Comparison of ENCODE assay signal across 10 cellular contexts in genomic region chr3:47799733-47800132, GRCh38. TPM values are rescaled to one million over a fixed set of nuclear protein-coding genes. Genes with fewer than 3 reads are reported as not detected.
DNase-seq lines count a peak whose midpoint lies in the region; ATAC-seq and TF ChIP-seq lines count a peak whose summit lies in the region.
"Had no signal": no experiment of that assay in that cellular context is flagged by ENCODE, and none has a peak within 500 bp of the region (broad histone marks: within the 10 kb centered on the region; RNA-seq: fewer than 3 reads in every experiment).

No MANE protein-coding gene starts in this region.

- H3K36me3 ChIP-seq in KMS-11 (ENCODE audit: insufficient read depth) (no peaks in the 10 kb centered on the region), tibial artery (no peaks in the 10 kb centered on the region)

- no peak overlapping the region for H2AFZ ChIP-seq in KMS-11 (ENCODE audit: low read depth)

- ATAC-seq in HG02642 (IDR thresholded peaks at IDR 0.05; ENCODE audit: poor library complexity, unreplicated experiment), result no peak
- ATAC-seq in activated T-helper 17 cell treated with anti-CD3 and anti-CD28 coated beads, Interleukin-2, amount 50 U/mL, for 72 hours (replicated peaks), result no peak

- H3K4me1 Mint-ChIP-seq in osteocyte (ENCODE audit: unreplicated experiment), result peaks cover 21% of the 10 kb centered on the region
- peaks cover 9% of the 10 kb centered on the region for H3K4me1 Mint-ChIP-seq in activated T-helper 17 cell treated with anti-CD3 and anti-CD28 coated beads, Interleukin-2, amount 50 U/mL, for 72 hours

- H3K27ac ChIP-seq in KMS-11 (no peak overlapping the region), tibial artery (no peak overlapping the region)

- no peak overlapping the region for H3K9ac ChIP-seq in KMS-11

- TF ChIP-seq CTCF in KMS-11 (conservative IDR thresholded peaks at IDR 0.05; ENCODE audit: low read depth, low read length), result peak; percentile 32; the same call in 1 of the 2 replicates
- peak; percentile 42 for TF ChIP-seq CTCF in osteocyte (IDR thresholded peaks at IDR 0.05)
- no peak for TF ChIP-seq CTCF in tibial artery (IDR thresholded peaks at IDR 0.05)

- intact Hi-C loops in tibial artery (cut with DNase I; ENCODE audit: low total_unique reads), result no loop called here

- H3K4me3 Mint-ChIP-seq in osteocyte (ENCODE audit: unreplicated experiment), result no peak overlapping the region
- H3K4me3 Mint-ChIP-seq in activated T-helper 17 cell treated with anti-CD3 and anti-CD28 coated beads, Interleukin-2, amount 50 U/mL, for 72 hours, result no peak overlapping the region
- H3K4me3 Mint-ChIP-seq: activated B cell treated with CpG ODN at 0.5 μM for 24 hours had no signal

- H3K9me3 ChIP-seq in tibial artery, result no peaks in the 10 kb centered on the region

- no peaks in the 10 kb centered on the region; the same call in 1 of the 2 replicates for H3K79me2 ChIP-seq in KMS-11 (ENCODE audit: insufficient read depth, low read depth)

- H3K9me3 Mint-ChIP-seq in osteocyte (ENCODE audit: unreplicated experiment), result no peaks in the 10 kb centered on the region
- no peaks in the 10 kb centered on the region for H3K9me3 Mint-ChIP-seq in activated T-helper 17 cell treated with anti-CD3 and anti-CD28 coated beads, Interleukin-2, amount 50 U/mL, for 72 hours
- H3K9me3 Mint-ChIP-seq: activated B cell treated with CpG ODN at 0.5 μM for 24 hours, naive B cell had no signal

- peak; percentile 1 for DNase-seq in NCI-H748 (lab: John Stamatoyannopoulos, UW; ENCODE audit: unreplicated experiment)
- no peak for DNase-seq in NCI-H748 treated with DMSO at 0.1 percent for 48 hours (lab: John Stamatoyannopoulos, UW)
- peak; percentile 39 for DNase-seq in dermis blood vessel endothelial cell
- no peak for DNase-seq in osteocyte (ENCODE audit: extremely low spot score, unreplicated experiment)
- no peak for DNase-seq in tibial artery
- DNase-seq: activated B cell treated with CpG ODN at 0.5 μM for 24 hours, naive B cell had no signal

- H3K4me3 ChIP-seq in KMS-11 (IDR thresholded peaks at IDR 0.05; ENCODE audit: insufficient read depth, low read depth, low read length) (no peak overlapping the region), tibial artery (no peak overlapping the region)

- H4K20me1 ChIP-seq in KMS-11 (ENCODE audit: insufficient read depth), result no peaks in the 10 kb centered on the region

- H3K27ac Mint-ChIP-seq in osteocyte (ENCODE audit: unreplicated experiment), result no peak overlapping the region
- H3K27ac Mint-ChIP-seq in activated T-helper 17 cell treated with anti-CD3 and anti-CD28 coated beads, Interleukin-2, amount 50 U/mL, for 72 hours, result no peak overlapping the region
- H3K27ac Mint-ChIP-seq: activated B cell treated with CpG ODN at 0.5 μM for 24 hours had no signal

- no peaks in the 10 kb centered on the region for H3K27me3 Mint-ChIP-seq in osteocyte (ENCODE audit: unreplicated experiment)
- H3K27me3 Mint-ChIP-seq in activated T-helper 17 cell treated with anti-CD3 and anti-CD28 coated beads, Interleukin-2, amount 50 U/mL, for 72 hours, result peaks cover 3% of the 10 kb centered on the region
- H3K27me3 Mint-ChIP-seq: activated B cell treated with CpG ODN at 0.5 μM for 24 hours, naive B cell had no signal

- H3K4me2 ChIP-seq in KMS-11, result no peak overlapping the region

- H3K4me1 ChIP-seq in KMS-11 (ENCODE audit: low read depth, poor library complexity, severe bottlenecking) (peaks cover 14% of the 10 kb centered on the region), tibial artery (peaks cover 0 to 19% (median 15%) of the 10 kb centered on the region in 4 donors)

- H3K27me3 ChIP-seq in KMS-11 (ENCODE audit: insufficient read depth, low read depth) (no peaks in the 10 kb centered on the region), tibial artery (no peaks in the 10 kb centered on the region)

- no peaks in the 10 kb centered on the region for H3K36me3 Mint-ChIP-seq in osteocyte (ENCODE audit: unreplicated experiment)
- H3K36me3 Mint-ChIP-seq in activated T-helper 17 cell treated with anti-CD3 and anti-CD28 coated beads, Interleukin-2, amount 50 U/mL, for 72 hours (ENCODE audit: low read depth), result no peaks in the 10 kb centered on the region
- H3K36me3 Mint-ChIP-seq: naive B cell had no signal

RNA-seq across cellular contexts. Expression of gene DHX30, which starts 3.2 kb away (rescaled TPM):
- total RNA-seq in dermis blood vessel endothelial cell (79.3 and 104 TPM in 2 replicates), osteocyte (78.9 and 83.5 TPM in 2 replicates)
- total RNA-seq in activated T-helper 17 cell treated with anti-CD3 and anti-CD28 coated beads, Interleukin-2, amount 50 U/mL, for 72 hours, result 10 to 100 TPM; 48.8 to 93.8 TPM

RNA-seq across cellular contexts. Expression of gene SMARCC1, which starts 18.0 kb away (rescaled TPM):
- total RNA-seq in dermis blood vessel endothelial cell (35.6 and 41.3 TPM in 2 replicates), osteocyte (99.6 and 113 TPM in 2 replicates)
- total RNA-seq in activated T-helper 17 cell treated with anti-CD3 and anti-CD28 coated beads, Interleukin-2, amount 50 U/mL, for 72 hours, result 100 to 1,000 TPM; 114 to 134 TPM

Comparison
In these comparisons a context has a peak if more than half of its experiments do, and no peak if none do; other contexts are left out.
1. DNase-seq: peak in NCI-H748 (single experiment) and dermis blood vessel endothelial cell (single experiment); none in NCI-H748 treated with DMSO at 0.1 percent for 48 hours (single experiment), osteocyte (single experiment) and tibial artery (0 of 2).
2. CTCF ChIP-seq: peak in KMS-11 (single experiment) and osteocyte (single experiment); none in tibial artery (0 of 2).